In the genomic region with DNA sequence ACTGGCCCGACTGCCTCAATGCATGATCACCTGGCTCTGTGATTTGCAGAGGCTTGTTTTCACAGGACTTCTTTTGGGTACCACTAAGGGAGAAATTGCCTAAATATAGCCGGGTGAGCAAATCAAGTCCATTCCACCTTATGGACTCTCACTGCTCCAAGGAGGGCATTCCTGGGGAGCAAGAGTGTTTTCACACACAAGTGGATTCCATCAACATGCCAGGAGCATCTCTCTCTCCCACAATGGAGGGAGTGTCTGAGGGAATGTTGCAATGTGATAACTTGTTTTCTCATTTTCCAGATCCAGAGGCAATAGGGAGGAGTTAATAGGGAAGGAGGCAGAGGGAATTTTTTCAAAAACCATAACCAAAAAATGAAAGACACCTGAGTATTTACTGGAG, we compare ENCODE assay signal across 16 cellular contexts.
DNase-seq lines count a peak whose midpoint lies in the region; ATAC-seq and TF ChIP-seq lines count a peak whose summit lies in the region.
"Had no signal": no experiment of that assay in that cellular context is flagged by ENCODE, and none has a peak within 500 bp of the region (broad histone marks: within the 10 kb centered on the region; RNA-seq: fewer than 3 reads in every experiment).

No MANE protein-coding gene starts in this region.

- no peak overlapping the region for H3K27ac ChIP-seq in GM23338 (ENCODE audit: low read depth)

- no peaks in the 10 kb centered on the region for H3K36me3 ChIP-seq in GM23338 (ENCODE audit: insufficient read depth)

- no peaks in the 10 kb centered on the region for H3F3A ChIP-seq in GM23338 (replicated peaks; ENCODE audit: low read depth)

- H3K27me3 ChIP-seq in GM23338 (ENCODE audit: insufficient read depth): no peaks in the 10 kb centered on the region

- peak overlapping the region; percentile 15; the same call in 1 of the 2 replicates for H2AFZ ChIP-seq in GM23338

- no peak overlapping the region for H3K4me3 ChIP-seq in AG10803 (ENCODE audit: low read length)
- H3K4me3 ChIP-seq in GM23338: no peak overlapping the region
- H3K4me3 ChIP-seq in fibroblast of the aortic adventitia (ENCODE audit: low read depth, low read length): no peak overlapping the region

- no peak overlapping the region for H3K4me2 ChIP-seq in GM23338

- H3K27me3 Mint-ChIP-seq in GM23338 (ENCODE audit: insufficient read depth, low read depth, poor library complexity): no peaks in the 10 kb centered on the region
- H3K27me3 Mint-ChIP-seq: B cell had no signal

- no peaks in the 10 kb centered on the region for H4K20me1 ChIP-seq in GM23338 (replicated peaks; ENCODE audit: insufficient read depth)

- peak; percentile 67 for DNase-seq in AG10803 (ENCODE audit: low read depth)
- no peak for DNase-seq in GM23338 (ENCODE audit: low spot score)
- peak; percentile 23 for DNase-seq in fibroblast of the aortic adventitia (ENCODE audit: low read depth)
- DNase-seq in renal cortical epithelial cell (ENCODE audit: low read depth): peak; percentile 43
- DNase-seq in activated CD4-positive, CD25-positive, alpha-beta regulatory T cell treated with anti-CD3 and anti-CD28 coated beads, Interleukin-2, amount 50 U/mL, for 72 hours: no peak
- DNase-seq in activated T-cell treated with anti-CD3 and anti-CD28 coated beads for 4 hours: no peak
- DNase-seq: C1 segment of cervical spinal cord; CD4-positive, alpha-beta T cell; DMS79; EL; IMR-90; KBM-7 had no signal

- peaks cover 4% of the 10 kb centered on the region; the same call in 1 of the 3 replicates for H3K36me3 Mint-ChIP-seq in GM23338 (ENCODE audit: low read depth)

- no peaks in the 10 kb centered on the region for H3K79me2 ChIP-seq in GM23338 (replicated peaks; ENCODE audit: insufficient read depth)

- H3K27ac Mint-ChIP-seq in GM23338: no peak overlapping the region
- H3K27ac Mint-ChIP-seq: B cell; CD4-positive, alpha-beta T cell had no signal

- TF ChIP-seq CTCF in AG10803 (conservative IDR thresholded peaks at IDR 0.05; ENCODE audit: low read length) (no peak), GM23338 (conservative IDR thresholded peaks at IDR 0.05; ENCODE audit: low read depth in 2 of 2) (no peak), fibroblast of the aortic adventitia (IDR thresholded peaks at IDR 0.05; ENCODE audit: insufficient read depth, low read length) (no peak)

- H3K9me3 Mint-ChIP-seq in GM23338: peaks cover 3% of the 10 kb centered on the region; the same call in 2 of the 3 replicates

- H3K9me2 ChIP-seq in GM23338 (ENCODE audit: insufficient read depth): 0 out of 2 replicates have a peak, but pooled peaks cover 4% of the 10 kb centered on the region

- no peaks in the 10 kb centered on the region for H3K4me1 Mint-ChIP-seq in GM23338
- H3K4me1 Mint-ChIP-seq: B cell had no signal

- ATAC-seq in GM23338: no peak
- no peak for ATAC-seq in HG03039 (IDR thresholded peaks at IDR 0.05; ENCODE audit: unreplicated experiment)
- ATAC-seq in HG02678 (IDR thresholded peaks at IDR 0.05; ENCODE audit: unreplicated experiment): no peak
- ATAC-seq: HCT116 had no signal

- H3K4me1 ChIP-seq in GM23338 (ENCODE audit: insufficient read depth): no peaks in the 10 kb centered on the region

- no peak overlapping the region for H3K4me3 Mint-ChIP-seq in GM23338
- H3K4me3 Mint-ChIP-seq: B cell; CD4-positive, alpha-beta T cell had no signal

TF ChIP-seq in GM23338, 12 proteins besides CTCF, POLR2A, EP300 and RAD21:
- no peak for TF ChIP-seq EZH2phosphoT487 (IDR thresholded peaks at IDR 0.05; ENCODE audit: unreplicated experiment)
- TF ChIP-seq REST (IDR thresholded peaks at IDR 0.05; ENCODE audit: unreplicated experiment): no peak
- no peak for TF ChIP-seq EZH2 (IDR thresholded peaks at IDR 0.05; ENCODE audit: low read depth, unreplicated experiment)
- no peak for TF ChIP-seq ZNF114 (CRISPR knock-in tag; IDR thresholded peaks at IDR 0.05)

Comparison
In these comparisons a context has a peak if more than half of its experiments do, and no peak if none do; other contexts are left out.
1. DNase-seq: peak in AG10803 (single experiment), fibroblast of the aortic adventitia (single experiment) and renal cortical epithelial cell (single experiment); none in GM23338 (single experiment), activated CD4-positive, CD25-positive, alpha-beta regulatory T cell treated with anti-CD3 and anti-CD28 coated beads, Interleukin-2, amount 50 U/mL, for 72 hours (single experiment) and activated T-cell treated with anti-CD3 and anti-CD28 coated beads for 4 hours (single experiment).